11 cellular contexts compared by ENCODE assay signal in the genomic region with DNA sequence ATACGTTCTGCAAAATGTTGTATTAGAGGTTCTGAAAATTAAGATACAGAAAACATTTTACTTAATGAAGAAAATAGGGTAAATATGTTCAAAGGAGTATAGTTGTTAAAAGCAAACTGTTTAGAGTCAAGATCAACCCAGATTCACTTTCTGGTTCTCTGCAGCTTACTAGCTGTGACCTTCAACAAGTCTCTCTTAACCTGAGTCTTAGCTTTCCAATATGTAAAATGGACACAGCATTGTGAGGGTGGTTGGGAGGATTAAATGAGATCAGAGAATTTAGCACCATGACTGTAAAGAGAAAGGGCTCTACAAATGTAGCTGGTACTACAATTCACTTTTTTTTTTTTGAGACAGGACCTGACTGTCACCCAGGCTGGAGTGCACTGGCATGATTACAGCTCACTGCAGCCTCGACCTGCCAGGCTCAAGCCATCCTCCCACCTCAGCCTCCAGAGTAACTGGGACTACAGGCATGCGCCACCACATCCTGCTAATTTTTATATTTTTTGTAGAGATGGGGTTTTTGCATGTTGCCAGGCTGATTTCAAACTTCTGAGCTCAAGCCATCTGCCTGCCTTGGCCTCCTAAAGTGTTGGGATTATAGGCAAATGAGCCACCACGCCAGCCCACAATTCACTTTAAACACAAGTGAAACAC. TPM values are rescaled to one million over a fixed set of nuclear protein-coding genes. Genes with fewer than 3 reads are reported as not detected.
A peak's percentile ranks its signal among the peaks of the same experiment; 100 is the strongest.
DNase-seq lines count a peak whose midpoint lies in the region; ATAC-seq and TF ChIP-seq lines count a peak whose summit lies in the region.
"Had no signal": no experiment of that assay in that cellular context is flagged by ENCODE, and none has a peak within 500 bp of the region (broad histone marks: within the 10 kb centered on the region; RNA-seq: fewer than 3 reads in every experiment).

No MANE protein-coding gene starts in this region.

- H3K36me3 ChIP-seq in iPS-18a (ENCODE audit: control insufficient read depth, low read depth, low read length) (no peaks in the 10 kb centered on the region), aorta (ENCODE audit: control insufficient read depth in 1 of 2, insufficient read depth in 2 of 2, low read length in 1 of 2) (no peaks in the 10 kb centered on the region)

- intact Hi-C loops in aorta (cut with DNase I), result loop anchor here in 1 of 2 donors (5.0 to 10.0 kb wide), 2 partner anchors 40 to 68 kb away; no protein-coding TSS in a partner anchor

- H3K27ac ChIP-seq in iPS-18a (ENCODE audit: low read length), result no peak overlapping the region
- H3K27ac ChIP-seq in RWPE1, result no peak overlapping the region
- H3K27ac ChIP-seq in aorta (ENCODE audit: low read depth in 1 of 2, low read length in 2 of 2), result no peak overlapping the region

- H3K27me3 ChIP-seq in iPS-18a (ENCODE audit: control insufficient read depth, insufficient read depth, low read length) (no peaks in the 10 kb centered on the region), aorta (ENCODE audit: control insufficient read depth in 1 of 2, insufficient read depth in 2 of 2, low read length in 1 of 2) (no peaks in the 10 kb centered on the region)

- H3K36me3 Mint-ChIP-seq in stimulated activated naive CD8-positive, alpha-beta T cell treated with anti-CD3 and anti-CD28 coated beads, Interleukin-15, Interleukin-2, amounts not matched to agents 100 ng/mL and 50 ng/mL, for 24 hours (ENCODE audit: low read depth), result peaks cover 28% of the 10 kb centered on the region
- peaks cover 5% of the 10 kb centered on the region for H3K36me3 Mint-ChIP-seq in T-helper 2 cell treated with Interferon-gamma antibody and Interleukin-4, amounts not matched to agents 5 μg/mL and 100 μg/mL, for 36 hours (ENCODE audit: low read depth)
- peaks cover 4% of the 10 kb centered on the region for H3K36me3 Mint-ChIP-seq in type B pancreatic cell

- CTCF ChIA-PET in RWPE1 (lab: Yijun Ruan, JAX), result interaction anchor here (0.6 kb wide), 2 partner anchors 465 to 788 kb away, joined by 3 to 4 read pairs; no protein-coding TSS in a partner anchor

- peaks cover 42% of the 10 kb centered on the region for H3K4me1 Mint-ChIP-seq in stimulated activated naive CD8-positive, alpha-beta T cell treated with anti-CD3 and anti-CD28 coated beads, Interleukin-15, Interleukin-2, amounts not matched to agents 100 ng/mL and 50 ng/mL, for 24 hours (ENCODE audit: low read depth)
- peaks cover 34% of the 10 kb centered on the region for H3K4me1 Mint-ChIP-seq in T-helper 2 cell treated with Interferon-gamma antibody and Interleukin-4, amounts not matched to agents 5 μg/mL and 100 μg/mL, for 36 hours (ENCODE audit: low read depth)
- H3K4me1 Mint-ChIP-seq in type B pancreatic cell (ENCODE audit: unreplicated experiment), result peaks cover 28% of the 10 kb centered on the region

- H3K9me3 Mint-ChIP-seq in stimulated activated naive CD8-positive, alpha-beta T cell treated with anti-CD3 and anti-CD28 coated beads, Interleukin-15, Interleukin-2, amounts not matched to agents 100 ng/mL and 50 ng/mL, for 24 hours, result no peaks in the 10 kb centered on the region
- H3K9me3 Mint-ChIP-seq in T-helper 2 cell treated with Interferon-gamma antibody and Interleukin-4, amounts not matched to agents 5 μg/mL and 100 μg/mL, for 36 hours, result no peaks in the 10 kb centered on the region
- H3K9me3 Mint-ChIP-seq in type B pancreatic cell, result no peaks in the 10 kb centered on the region

- H3K4me1 ChIP-seq in iPS-18a (ENCODE audit: control insufficient read depth, low read depth, low read length), result peaks cover 10% of the 10 kb centered on the region
- no peaks in the 10 kb centered on the region for H3K4me1 ChIP-seq in aorta (ENCODE audit: control insufficient read depth in 1 of 2, insufficient read depth in 2 of 2, low read length in 2 of 2)

- H3K4me3 ChIP-seq in iPS-18a (ENCODE audit: low read length) (peak overlapping the region; percentile 94), aorta (ENCODE audit: low read length in 2 of 2) (no peak overlapping the region)

- 91% methylated on average over 4 of the region's 4 CpGs for WGBS in aorta, 2 donors

- H3K27ac Mint-ChIP-seq in stimulated activated naive CD8-positive, alpha-beta T cell treated with anti-CD3 and anti-CD28 coated beads, Interleukin-15, Interleukin-2, amounts not matched to agents 100 ng/mL and 50 ng/mL, for 24 hours, result peak overlapping the region; percentile 31
- H3K27ac Mint-ChIP-seq in T-helper 2 cell treated with Interferon-gamma antibody and Interleukin-4, amounts not matched to agents 5 μg/mL and 100 μg/mL, for 36 hours, result peak overlapping the region; percentile 87
- peak overlapping the region; percentile 44 for H3K27ac Mint-ChIP-seq in type B pancreatic cell

- no peak for DNase-seq in stimulated activated naive CD8-positive, alpha-beta T cell treated with anti-CD3 and anti-CD28 coated beads, Interleukin-15, Interleukin-2, amounts not matched to agents 100 U/mL and 50 U/mL, for 24 hours
- no peak for DNase-seq in T-helper 2 cell treated with Interferon-gamma antibody and Interleukin-4, amounts not matched to agents 5 μg/mL and 100 μg/mL, for 36 hours (ENCODE audit: low spot score)
- DNase-seq in type B pancreatic cell (ENCODE audit: extremely low spot score, unreplicated experiment) (no peak), pons (ENCODE audit: low spot score) (no peak), RWPE1 (ENCODE audit: low spot score) (no peak), aorta (no peak)
- DNase-seq: activated CD8-positive, alpha-beta memory T cell treated with anti-CD3 and anti-CD28 coated beads, Interleukin-2, amount 50 U/mL, for 4 hours; cortex of kidney had no signal

- H3K9me3 ChIP-seq in iPS-18a (ENCODE audit: control insufficient read depth, low read depth, low read length) (no peaks in the 10 kb centered on the region), aorta (ENCODE audit: control insufficient read depth, low read length) (no peaks in the 10 kb centered on the region)

- H3K9ac ChIP-seq in iPS-18a (ENCODE audit: low read length), result no peak overlapping the region

- peak overlapping the region; percentile 94 for H3K4me3 Mint-ChIP-seq in stimulated activated naive CD8-positive, alpha-beta T cell treated with anti-CD3 and anti-CD28 coated beads, Interleukin-15, Interleukin-2, amounts not matched to agents 100 ng/mL and 50 ng/mL, for 24 hours
- H3K4me3 Mint-ChIP-seq in T-helper 2 cell treated with Interferon-gamma antibody and Interleukin-4, amounts not matched to agents 5 μg/mL and 100 μg/mL, for 36 hours, result peak overlapping the region; percentile 91
- H3K4me3 Mint-ChIP-seq in type B pancreatic cell, result peak overlapping the region; percentile 91

- no peaks in the 10 kb centered on the region for H3K27me3 Mint-ChIP-seq in stimulated activated naive CD8-positive, alpha-beta T cell treated with anti-CD3 and anti-CD28 coated beads, Interleukin-15, Interleukin-2, amounts not matched to agents 100 ng/mL and 50 ng/mL, for 24 hours
- H3K27me3 Mint-ChIP-seq in T-helper 2 cell treated with Interferon-gamma antibody and Interleukin-4, amounts not matched to agents 5 μg/mL and 100 μg/mL, for 36 hours (ENCODE audit: low read depth), result peaks cover 7% of the 10 kb centered on the region
- no peaks in the 10 kb centered on the region for H3K27me3 Mint-ChIP-seq in type B pancreatic cell

- TF ChIP-seq CTCF in type B pancreatic cell (conservative IDR thresholded peaks at IDR 0.05) (no peak), RWPE1 (conservative IDR thresholded peaks at IDR 0.05; ENCODE audit: low read depth) (no peak)

- POLR2A ChIA-PET in RWPE1 (lab: Yijun Ruan, JAX; ENCODE audit: low non-redundant PET), result no interaction called here

- ATAC-seq in stimulated activated naive CD8-positive, alpha-beta T cell treated with anti-CD3 and anti-CD28 coated beads, Interleukin-15, Interleukin-2, amounts not matched to agents 100 U/mL and 50 U/mL, for 24 hours, result no peak
- no peak for ATAC-seq in aorta (ENCODE audit: low FRiP score)
- ATAC-seq: sciatic nerve had no signal

RNA-seq across cellular contexts. Expression of gene ATP1A1, which starts 43.9 kb away (rescaled TPM):
- 374 and 695 TPM in 2 replicates for total RNA-seq in type B pancreatic cell (ENCODE audit: low replicate concordance)
- 100 to 1,000 TPM; 200 to 216 TPM for total RNA-seq in aorta
- polyA plus RNA-seq in aorta, result 100 to 1,000 TPM; 138 to 173 TPM

Comparison
In these comparisons a context has a peak if more than half of its experiments do, and no peak if none do; other contexts are left out.
1. H3K27ac Mint-ChIP-seq: peak in every context shown above with its lines; median percentile 87 in T-helper 2 cell treated with Interferon-gamma antibody and Interleukin-4, amounts not matched to agents 5 μg/mL and 100 μg/mL, for 36 hours; 44 in type B pancreatic cell; 31 in stimulated activated naive CD8-positive, alpha-beta T cell treated with anti-CD3 and anti-CD28 coated beads, Interleukin-15, Interleukin-2, amounts not matched to agents 100 ng/mL and 50 ng/mL, for 24 hours.